25 cellular contexts compared by ENCODE assay signal in genomic region chr9:124084087-124084486, GRCh38.
"Had no signal": no experiment of that assay in that cellular context is flagged by ENCODE, and none has a peak within 500 bp of the region (broad histone marks: within the 10 kb centered on the region; RNA-seq: fewer than 3 reads in every experiment).

No MANE protein-coding gene starts in this region.

- H3K27me3 ChIP-seq: breast epithelium, Peyer's patch, SJSA1 had no signal

- H3K4me3 ChIP-seq: breast epithelium, Peyer's patch, SJSA1 had no signal

- H3K27ac ChIP-seq: breast epithelium, Peyer's patch, SJSA1 had no signal

- ATAC-seq: activated CD8-positive, alpha-beta memory T cell treated with anti-CD3 and anti-CD28 coated beads, Interleukin-2, amount 10 ng/mL, durations not matched to agents 7 days and 5 days; SK-N-SH treated with all-trans-retinoic acid at 6 μM for 48 hours had no signal

- H3K4me1 ChIP-seq: breast epithelium, Peyer's patch had no signal

- DNase-seq: activated B cell treated with CpG ODN at 0.5 μM for 24 hours; activated CD4-positive, alpha-beta T cell treated with anti-CD3 and anti-CD28 coated beads for 1 hour; activated CD4-positive, alpha-beta T cell treated with anti-CD3 and anti-CD28 coated beads, Interleukin-2, amount 10 ng/mL, durations not matched to agents 24 days and 14 days; activated CD4-positive, alpha-beta T cell treated with anti-CD3 and anti-CD28 coated beads, Interleukin-2, amount 50 U/mL, for 48 hours; activated CD8-positive, alpha-beta memory T cell treated with anti-CD3 and anti-CD28 coated beads, Interleukin-2, amount 10 ng/mL, durations not matched to agents 7 days and 5 days; activated effector memory CD4-positive, alpha-beta T cell treated with Interleukin-2 at 50 U/mL for 16 hours; activated naive CD4-positive, alpha-beta T cell; activated T-cell treated with anti-CD3 and anti-CD28 coated beads, Interleukin-2, amount 50 U/mL, for 24 hours; aorta; caudate nucleus; NCI-H1105 treated with DMSO at 0.1 percent for 48 hours; NCI-H1436 treated with DMSO at 0.1 percent for 48 hours; NCI-H187; NCI-H2081; NCI-H2171 treated with DMSO at 0.1 percent for 48 hours; NCI-H226; NCI-H526 treated with DMSO at 0.1 percent for 48 hours; NCI-H82; NK-92 treated with Interleukin-12 subunit alpha and Interleukin-12 subunit beta, amount 100 ng/mL, for 24 hours; OCI-M1; Peyer's patch; SHP77 had no signal

- H3K9me3 ChIP-seq: Peyer's patch had no signal

- H3K36me3 ChIP-seq: breast epithelium, Peyer's patch, SJSA1 had no signal
